In genomic region chr13:105087941-105088340, GRCh38 we compare ENCODE assay signal across 18 cellular contexts.
"Had no signal": no experiment of that assay in that cellular context is flagged by ENCODE, and none has a peak within 500 bp of the region (broad histone marks: within the 10 kb centered on the region; RNA-seq: fewer than 3 reads in every experiment).

No MANE protein-coding gene starts in this region.

- H3K36me3 ChIP-seq: lower lobe of right lung, prostate gland, spleen, transverse colon had no signal

- DNase-seq: activated CD4-positive, alpha-beta T cell treated with anti-CD3 and anti-CD28 coated beads, Interleukin-2, amount 50 U/mL, for 48 hours; activated CD4-positive, CD25-positive, alpha-beta regulatory T cell treated with anti-CD3 and anti-CD28 coated beads, Interleukin-2, amount 50 U/mL, for 72 hours; activated effector memory CD4-positive, alpha-beta T cell treated with anti-CD3 and anti-CD28 coated beads, Interleukin-2, amount 50 U/mL, for 16 hours; activated T-cell treated with anti-CD3 and anti-CD28 coated beads, Interleukin-2, amount 50 U/mL, for 4 hours; amygdala; cerebellar nuclear complex; dermis blood vessel endothelial cell; kidney; lower lobe of right lung; midbrain; naive B cell; spleen; stimulated activated CD4-positive, alpha-beta T cell treated with anti-CD3 and anti-CD28 coated beads, Interleukin-1b, Interleukin-23, amount 100 ng/mL, for 48 hours; stimulated activated naive B cell treated with anti-CD40 and anti-IgM and Interleukin-4, amounts not matched to agents 10 μg/mL and 1 μg/mL and 100 μg/mL, for 72 hours; transverse colon had no signal

- H3K27me3 ChIP-seq: spleen, transverse colon had no signal

- ATAC-seq: activated T-cell treated with anti-CD3 and anti-CD28 coated beads, Interleukin-2, amount 50 U/mL, for 4 hours; esophagus mucosa; lower lobe of right lung; sciatic nerve; stimulated activated naive B cell treated with anti-CD40 and anti-IgM and Interleukin-4, amounts not matched to agents 10 μg/mL and 1 μg/mL and 100 μg/mL, for 72 hours had no signal

- H3K27ac ChIP-seq: lower lobe of right lung, prostate gland, spleen, transverse colon had no signal

- H3K9me3 ChIP-seq: lower lobe of right lung, prostate gland, spleen, transverse colon had no signal

- H3K4me1 ChIP-seq: lower lobe of right lung, prostate gland, spleen, transverse colon had no signal

- H3K4me3 ChIP-seq: lower lobe of right lung, prostate gland, spleen, transverse colon had no signal
